ENCODE assay signal across 9 cellular contexts in the genomic region with DNA sequence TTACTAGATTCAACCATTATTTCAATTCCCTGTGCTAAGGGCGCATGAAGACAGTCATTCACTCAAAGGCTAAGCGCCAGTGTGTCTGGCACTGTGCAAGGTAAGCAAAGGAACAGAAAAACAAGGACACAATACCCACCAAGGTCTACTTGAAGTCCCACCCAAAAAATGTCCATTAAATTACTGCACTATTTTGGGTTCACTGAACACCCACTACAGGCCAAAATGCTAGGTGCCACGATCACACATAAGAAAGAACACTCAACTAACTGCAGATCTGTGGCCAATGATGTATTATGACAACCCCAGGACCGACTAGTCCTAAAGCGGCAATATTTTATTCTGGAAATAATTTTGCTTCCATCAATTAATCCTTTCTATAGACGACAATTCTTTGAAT. TPM values are rescaled to one million over a fixed set of nuclear protein-coding genes. Genes with fewer than 3 reads are reported as not detected.
DNase-seq lines count a peak whose midpoint lies in the region; ATAC-seq and TF ChIP-seq lines count a peak whose summit lies in the region.
"Had no signal": no experiment of that assay in that cellular context is flagged by ENCODE, and none has a peak within 500 bp of the region (broad histone marks: within the 10 kb centered on the region; RNA-seq: fewer than 3 reads in every experiment).

No MANE protein-coding gene starts in this region.

- H3K4me1 Mint-ChIP-seq in activated naive CD4-positive, alpha-beta T cell treated with anti-CD3 and anti-CD28 coated beads, Interleukin-2, amount 10 ng/mL, durations not matched to agents 7 days and 5 days, result peaks cover 34% of the 10 kb centered on the region
- peaks cover 43% of the 10 kb centered on the region for H3K4me1 Mint-ChIP-seq in activated CD4-positive, alpha-beta memory T cell treated with anti-CD3 and anti-CD28 coated beads for 36 hours (ENCODE audit: low read depth)

- TF ChIP-seq EP300 in suprapubic skin (IDR thresholded peaks at IDR 0.05), result no peak

- peak overlapping the region; percentile 3 for H3K9ac ChIP-seq in iPS-18a (ENCODE audit: low read length)

- no peak for ATAC-seq in activated naive CD4-positive, alpha-beta T cell treated with anti-CD3 and anti-CD28 coated beads, Interleukin-2, amount 50 U/mL, for 72 hours
- no peak for ATAC-seq in GM21515 (IDR thresholded peaks at IDR 0.05; ENCODE audit: unreplicated experiment)

- in situ Hi-C loops in KBM-7 (cut with MboI; ENCODE audit: low pct_unique_long_range_greater_than_20kb, low sequenced_read_pairs), result no loop called here

- peaks cover 7% of the 10 kb centered on the region for H3K36me3 Mint-ChIP-seq in activated naive CD4-positive, alpha-beta T cell treated with anti-CD3 and anti-CD28 coated beads, Interleukin-2, amount 10 ng/mL, durations not matched to agents 7 days and 5 days
- H3K36me3 Mint-ChIP-seq in activated naive CD4-positive, alpha-beta T cell treated with anti-CD3 and anti-CD28 coated beads, Interleukin-2, amount 50 U/mL, for 72 hours, result peaks cover 1 to 11% of the 10 kb centered on the region in 2 donors
- H3K36me3 Mint-ChIP-seq in activated CD4-positive, alpha-beta memory T cell treated with anti-CD3 and anti-CD28 coated beads for 36 hours, result no peaks in the 10 kb centered on the region

- H3K27me3 Mint-ChIP-seq in activated naive CD4-positive, alpha-beta T cell treated with anti-CD3 and anti-CD28 coated beads, Interleukin-2, amount 10 ng/mL, durations not matched to agents 7 days and 5 days, result no peaks in the 10 kb centered on the region
- no peaks in the 10 kb centered on the region for H3K27me3 Mint-ChIP-seq in activated CD4-positive, alpha-beta memory T cell treated with anti-CD3 and anti-CD28 coated beads for 36 hours

- no peak for DNase-seq in activated naive CD4-positive, alpha-beta T cell treated with anti-CD3 and anti-CD28 coated beads, Interleukin-2, amount 10 ng/mL, durations not matched to agents 7 days and 5 days
- no peak for DNase-seq in activated naive CD4-positive, alpha-beta T cell treated with anti-CD3 and anti-CD28 coated beads, Interleukin-2, amount 50 U/mL, for 72 hours (ENCODE audit: low spot score in 2 of 2)
- no peak for DNase-seq in activated CD4-positive, alpha-beta memory T cell treated with anti-CD3 and anti-CD28 coated beads for 36 hours
- no peak for DNase-seq in suprapubic skin (ENCODE audit: low spot score in 2 of 2)
- no peak for DNase-seq in NCI-H1930 (lab: John Stamatoyannopoulos, UW)
- DNase-seq in KBM-7, result no peak
- DNase-seq: GF-D8 had no signal

- H3K4me3 Mint-ChIP-seq in activated naive CD4-positive, alpha-beta T cell treated with anti-CD3 and anti-CD28 coated beads, Interleukin-2, amount 10 ng/mL, durations not matched to agents 7 days and 5 days, result peak overlapping the region; percentile 100
- H3K4me3 Mint-ChIP-seq in activated CD4-positive, alpha-beta memory T cell treated with anti-CD3 and anti-CD28 coated beads for 36 hours, result peak overlapping the region; percentile 87

- peaks cover 6% of the 10 kb centered on the region for H3K4me1 ChIP-seq in iPS-18a (ENCODE audit: control insufficient read depth, low read depth, low read length)
- H3K4me1 ChIP-seq in suprapubic skin, result peaks cover 71% of the 10 kb centered on the region

- no peak for TF ChIP-seq CTCF in suprapubic skin (IDR thresholded peaks at IDR 0.05)

- intact Hi-C loops in activated CD4-positive, alpha-beta memory T cell treated with anti-CD3 and anti-CD28 coated beads for 36 hours (cut with micrococcal nuclease), result loop anchor here (2.0 to 10.0 kb wide), 3 partner anchors 91 to 279 kb away; a partner anchor contains a TSS

- 37% methylated on average over 6 of the region's 6 CpGs for WGBS in suprapubic skin

- no peak for TF ChIP-seq POLR2A in suprapubic skin (IDR thresholded peaks at IDR 0.05)

- H3K9me3 Mint-ChIP-seq in activated naive CD4-positive, alpha-beta T cell treated with anti-CD3 and anti-CD28 coated beads, Interleukin-2, amount 10 ng/mL, durations not matched to agents 7 days and 5 days, result no peaks in the 10 kb centered on the region
- no peaks in the 10 kb centered on the region for H3K9me3 Mint-ChIP-seq in activated naive CD4-positive, alpha-beta T cell treated with anti-CD3 and anti-CD28 coated beads, Interleukin-2, amount 50 U/mL, for 72 hours
- no peaks in the 10 kb centered on the region for H3K9me3 Mint-ChIP-seq in activated CD4-positive, alpha-beta memory T cell treated with anti-CD3 and anti-CD28 coated beads for 36 hours

- H3K4me3 ChIP-seq in iPS-18a (ENCODE audit: low read length) (peak overlapping the region; percentile 96), suprapubic skin (peak overlapping the region; percentile 91)

- POLR2A ChIA-PET in activated CD4-positive, alpha-beta memory T cell treated with anti-CD3 and anti-CD28 coated beads for 36 hours (lab: Charles Lee), result no interaction called here

- H3K27ac ChIP-seq in iPS-18a (ENCODE audit: low read length) (no peak overlapping the region), suprapubic skin (no peak overlapping the region)

- H3K27ac Mint-ChIP-seq in activated naive CD4-positive, alpha-beta T cell treated with anti-CD3 and anti-CD28 coated beads, Interleukin-2, amount 10 ng/mL, durations not matched to agents 7 days and 5 days, result no peak overlapping the region
- H3K27ac Mint-ChIP-seq in activated naive CD4-positive, alpha-beta T cell treated with anti-CD3 and anti-CD28 coated beads, Interleukin-2, amount 50 U/mL, for 72 hours, result peak overlapping the region in 1 of 2 donors; percentile 91
- H3K27ac Mint-ChIP-seq in activated CD4-positive, alpha-beta memory T cell treated with anti-CD3 and anti-CD28 coated beads for 36 hours, result no peak overlapping the region

- H3K9me3 ChIP-seq in iPS-18a (ENCODE audit: control insufficient read depth, low read depth, low read length) (no peaks in the 10 kb centered on the region), suprapubic skin (no peaks in the 10 kb centered on the region)

- no peaks in the 10 kb centered on the region for H3K36me3 ChIP-seq in iPS-18a (ENCODE audit: control insufficient read depth, low read depth, low read length)
- H3K36me3 ChIP-seq in suprapubic skin, result no peaks in the 10 kb centered on the region

- CTCF ChIA-PET in activated naive CD4-positive, alpha-beta T cell treated with anti-CD3 and anti-CD28 coated beads, Interleukin-2, amount 10 ng/mL, durations not matched to agents 7 days and 5 days (lab: Charles Lee), result no interaction called here
- CTCF ChIA-PET in activated CD4-positive, alpha-beta memory T cell treated with anti-CD3 and anti-CD28 coated beads for 36 hours (lab: Charles Lee), result no interaction called here

- H3K27me3 ChIP-seq in iPS-18a (ENCODE audit: control insufficient read depth, insufficient read depth, low read length), result no peaks in the 10 kb centered on the region
- H3K27me3 ChIP-seq in suprapubic skin, result no peaks in the 10 kb centered on the region

RNA-seq across cellular contexts. Expression of a gene that starts 1.8 kb away (rescaled TPM):
- total RNA-seq in activated naive CD4-positive, alpha-beta T cell treated with anti-CD3 and anti-CD28 coated beads, Interleukin-2, amount 50 U/mL, for 72 hours, result 10 to 100 TPM; 29.0 to 31.7 TPM
- total RNA-seq in activated CD4-positive, alpha-beta memory T cell treated with anti-CD3 and anti-CD28 coated beads for 36 hours, result 10 to 100 TPM; 23.1 to 23.7 TPM
- 100 to 1,000 TPM in 1 of 4 donors, 10 to 100 TPM in 3; 39.7 to 117 (median 42.5) TPM for total RNA-seq in suprapubic skin
